Comparison of ENCODE assay signal across 1 cellular context in genomic region chr19:7989071-7989575, GRCh38.
TF ChIP-seq lines count a peak whose summit lies in the region.

No MANE protein-coding gene starts in this region.

TF ChIP-seq in GM23338, 12 proteins besides CTCF, POLR2A, EP300 and RAD21 (continued from another document):
- TF ChIP-seq REST (IDR thresholded peaks at IDR 0.05; ENCODE audit: unreplicated experiment), result no peak
- TF ChIP-seq ZNF331 (CRISPR knock-in tag; IDR thresholded peaks at IDR 0.05; ENCODE audit: low read depth), result no peak
- no peak for TF ChIP-seq POLR2AphosphoS5 (IDR thresholded peaks at IDR 0.05; ENCODE audit: low read depth)
- no peak for TF ChIP-seq ETS1 (IDR thresholded peaks at IDR 0.05)
